In genomic region chr5:133610489-133611356, GRCh38 we compare ENCODE assay signal across 8 cellular contexts. TPM values are rescaled to one million over a fixed set of nuclear protein-coding genes. Genes with fewer than 3 reads are reported as not detected.
DNase-seq lines count a peak whose midpoint lies in the region; ATAC-seq and TF ChIP-seq lines count a peak whose summit lies in the region.

No MANE protein-coding gene starts in this region.

- H3K4me1 ChIP-seq in gastroesophageal sphincter (peaks cover 3 to 25% (median 15%) of the 10 kb centered on the region in 3 donors), neuron (ENCODE audit: insufficient read depth, low read length) (peaks cover 12% of the 10 kb centered on the region)

- H3K36me3 Mint-ChIP-seq in activated naive CD4-positive, alpha-beta T cell treated with anti-CD3 and anti-CD28 coated beads for 36 hours (ENCODE audit: low read depth), result no peaks in the 10 kb centered on the region

- no peaks in the 10 kb centered on the region for H3K9me3 ChIP-seq in gastroesophageal sphincter
- H3K9me3 ChIP-seq in neuron (ENCODE audit: low read length), result no peaks in the 10 kb centered on the region

- ATAC-seq in gastroesophageal sphincter (peak; percentile 72), HG03442 (IDR thresholded peaks at IDR 0.05; ENCODE audit: unreplicated experiment) (no peak), GM19328 (IDR thresholded peaks at IDR 0.05; ENCODE audit: unreplicated experiment) (no peak)

- 23 to 33% methylated on average over 5 to 8 of the region's 57 CpGs for WGBS in gastroesophageal sphincter (ENCODE audit: low coverage in 1 of 2), 2 donors

- peak; percentile 25 to 72 for DNase-seq in NCI-H524 (lab: John Stamatoyannopoulos, UW)
- no peak for DNase-seq in NCI-H524 treated with DMSO at 0.1 percent for 48 hours (lab: John Stamatoyannopoulos, UW)
- DNase-seq in NCI-H1930 (lab: John Stamatoyannopoulos, UW), result peak; percentile 2 to 52
- peak; percentile 69 for DNase-seq in activated naive CD4-positive, alpha-beta T cell treated with anti-CD3 and anti-CD28 coated beads for 36 hours

- peaks cover 90% of the 10 kb centered on the region for H3K27me3 ChIP-seq in gastroesophageal sphincter
- peaks cover 60% of the 10 kb centered on the region for H3K27me3 ChIP-seq in neuron (ENCODE audit: insufficient read depth, low read length)

- no peak for TF ChIP-seq POLR2A in gastroesophageal sphincter (IDR thresholded peaks at IDR 0.05)

- peaks cover 12% of the 10 kb centered on the region for H3K4me1 Mint-ChIP-seq in activated naive CD4-positive, alpha-beta T cell treated with anti-CD3 and anti-CD28 coated beads for 36 hours (ENCODE audit: low read depth)

- H3K4me3 ChIP-seq in gastroesophageal sphincter (peak overlapping the region in 1 of 2 donors; percentile 50), neuron (ENCODE audit: low read length) (peak overlapping the region; percentile 22)

- H3K36me3 ChIP-seq in gastroesophageal sphincter, result no peaks in the 10 kb centered on the region
- H3K36me3 ChIP-seq in neuron (ENCODE audit: insufficient read depth, low read length), result no peaks in the 10 kb centered on the region

- TF ChIP-seq CTCF in gastroesophageal sphincter (IDR thresholded peaks at IDR 0.05), result peak in 2 of 4 experiments; percentile 38 to 58

- no peak overlapping the region for H3K27ac Mint-ChIP-seq in activated naive CD4-positive, alpha-beta T cell treated with anti-CD3 and anti-CD28 coated beads for 36 hours

- intact Hi-C loops in activated naive CD4-positive, alpha-beta T cell treated with anti-CD3 and anti-CD28 coated beads for 36 hours (cut with micrococcal nuclease), result loop anchor here (1.0 to 10.0 kb wide), 4 partner anchors 57 to 334 kb away; no protein-coding TSS in a partner anchor

- CTCF ChIA-PET in activated naive CD4-positive, alpha-beta T cell treated with anti-CD3 and anti-CD28 coated beads for 36 hours (lab: Charles Lee), result interaction anchor here (0.6 to 1.4 kb wide), 4 partner anchors 57 to 336 kb away, joined by 3 read pairs; no protein-coding TSS in a partner anchor

- peak overlapping the region; percentile 51 for H3K4me3 Mint-ChIP-seq in activated naive CD4-positive, alpha-beta T cell treated with anti-CD3 and anti-CD28 coated beads for 36 hours

- H3K27ac ChIP-seq in gastroesophageal sphincter, result no peak overlapping the region

- no peaks in the 10 kb centered on the region for H3K9me3 Mint-ChIP-seq in activated naive CD4-positive, alpha-beta T cell treated with anti-CD3 and anti-CD28 coated beads for 36 hours

- H3K27me3 Mint-ChIP-seq in activated naive CD4-positive, alpha-beta T cell treated with anti-CD3 and anti-CD28 coated beads for 36 hours (ENCODE audit: low read depth), result peaks cover 52% of the 10 kb centered on the region

- no peak for TF ChIP-seq EP300 in gastroesophageal sphincter (IDR thresholded peaks at IDR 0.05)

- H2AFZ ChIP-seq in neuron (ENCODE audit: low read depth, low read length), result peak overlapping the region; percentile 18

RNA-seq across cellular contexts. Expression of gene FSTL4, which starts 1.6 kb away (rescaled TPM):
- under 1 TPM; 0.29 to 0.30 TPM for total RNA-seq in activated naive CD4-positive, alpha-beta T cell treated with anti-CD3 and anti-CD28 coated beads for 36 hours
- total RNA-seq in gastroesophageal sphincter, result under 1 TPM in 3 of 4 donors, not detected in 1; 0.22 to 0.47 (median 0.27) TPM
